Comparison of ENCODE assay signal across 19 cellular contexts in genomic region chr10:129513312-129513711, GRCh38. TPM values are rescaled to one million over a fixed set of nuclear protein-coding genes. Genes with fewer than 3 reads are reported as not detected.
DNase-seq lines count a peak whose midpoint lies in the region; ATAC-seq and TF ChIP-seq lines count a peak whose summit lies in the region.
"Had no signal": no experiment of that assay in that cellular context is flagged by ENCODE, and none has a peak within 500 bp of the region (broad histone marks: within the 10 kb centered on the region; RNA-seq: fewer than 3 reads in every experiment).

No MANE protein-coding gene starts in this region.

- WGBS in hepatocyte (ENCODE audit: low lambda C conversion rate, missing lambda C conversion rate) = 77% methylated on average over 8 of the region's 8 CpGs
- 75% methylated on average over 8 of the region's 8 CpGs for whole genome bisulfite sequencing in smooth muscle cell (ENCODE audit: low lambda C conversion rate)

- no peak overlapping the region for H3K27ac Mint-ChIP-seq in osteocyte (ENCODE audit: unreplicated experiment)
- H3K27ac Mint-ChIP-seq in activated T-helper 2 cell treated with anti-CD3 and anti-CD28 coated beads, Interferon-gamma antibody, Interleukin-2, Interleukin-4, amounts not matched to agents 10 μg/mL and 5 μg/mL and 100 μg/mL, durations not matched to agents 14 hours and 24 hours and 36 hours = no peak overlapping the region
- H3K27ac Mint-ChIP-seq: B cell had no signal

- no peaks in the 10 kb centered on the region for H3K9me2 ChIP-seq in hepatocyte (replicated peaks; ENCODE audit: insufficient read depth)

- H3K4me3 ChIP-seq in RWPE2 (ENCODE audit: severe bottlenecking) = no peak overlapping the region
- H3K4me3 ChIP-seq in hepatocyte = no peak overlapping the region
- no peak overlapping the region for H3K4me3 ChIP-seq in smooth muscle cell
- H3K4me3 ChIP-seq: K562, SJCRH30 had no signal

- no peak overlapping the region for H3K4me2 ChIP-seq in hepatocyte
- H3K4me2 ChIP-seq in smooth muscle cell = no peak overlapping the region

- no peaks in the 10 kb centered on the region for H3K36me3 ChIP-seq in RWPE2 (ENCODE audit: low read depth)
- H3K36me3 ChIP-seq in hepatocyte (replicated peaks; ENCODE audit: insufficient read depth, low read depth) = no peaks in the 10 kb centered on the region
- no peaks in the 10 kb centered on the region for H3K36me3 ChIP-seq in smooth muscle cell (ENCODE audit: low read depth)
- H3K36me3 ChIP-seq: SJCRH30 had no signal

- H3K27me3 Mint-ChIP-seq in osteocyte (ENCODE audit: unreplicated experiment) = no peaks in the 10 kb centered on the region
- no peaks in the 10 kb centered on the region for H3K27me3 Mint-ChIP-seq in activated T-helper 2 cell treated with anti-CD3 and anti-CD28 coated beads, Interferon-gamma antibody, Interleukin-2, Interleukin-4, amounts not matched to agents 10 μg/mL and 5 μg/mL and 100 μg/mL, durations not matched to agents 14 hours and 24 hours and 36 hours (ENCODE audit: low read depth)
- H3K27me3 Mint-ChIP-seq: B cell had no signal

- no peak overlapping the region for H3K9ac ChIP-seq in smooth muscle cell (ENCODE audit: low read depth)

- H3K4me1 ChIP-seq in RWPE2 (ENCODE audit: insufficient read depth, poor library complexity, severe bottlenecking) (no peaks in the 10 kb centered on the region), hepatocyte (ENCODE audit: insufficient read depth) (no peaks in the 10 kb centered on the region), smooth muscle cell (ENCODE audit: low read depth) (no peaks in the 10 kb centered on the region)
- H3K4me1 ChIP-seq: SJCRH30 had no signal

- ATAC-seq in Right ventricle myocardium inferior (no peak), Right ventricle myocardium superior (ENCODE audit: poor library complexity) (no peak), RWPE2 (ENCODE audit: low read depth) (no peak), HG02884 (IDR thresholded peaks at IDR 0.05; ENCODE audit: unreplicated experiment) (no peak)
- ATAC-seq: K562 had no signal

- H3K4me3 Mint-ChIP-seq in osteocyte (ENCODE audit: unreplicated experiment) = no peak overlapping the region
- H3K4me3 Mint-ChIP-seq in activated T-helper 2 cell treated with anti-CD3 and anti-CD28 coated beads, Interferon-gamma antibody, Interleukin-2, Interleukin-4, amounts not matched to agents 10 μg/mL and 5 μg/mL and 100 μg/mL, durations not matched to agents 14 hours and 24 hours and 36 hours (ENCODE audit: low read depth) = no peak overlapping the region
- H3K4me3 Mint-ChIP-seq: B cell had no signal

- H3K79me2 ChIP-seq in hepatocyte (peaks cover 3% of the 10 kb centered on the region), smooth muscle cell (ENCODE audit: low read depth) (no peaks in the 10 kb centered on the region)

- H3K27ac ChIP-seq in RWPE2 (ENCODE audit: poor library complexity, severe bottlenecking) (no peak overlapping the region), hepatocyte (no peak overlapping the region), smooth muscle cell (ENCODE audit: low read depth) (no peak overlapping the region)
- H3K27ac ChIP-seq: SJCRH30 had no signal

- no peaks in the 10 kb centered on the region for H3K4me1 Mint-ChIP-seq in osteocyte (ENCODE audit: unreplicated experiment)
- no peaks in the 10 kb centered on the region for H3K4me1 Mint-ChIP-seq in activated T-helper 2 cell treated with anti-CD3 and anti-CD28 coated beads, Interferon-gamma antibody, Interleukin-2, Interleukin-4, amounts not matched to agents 10 μg/mL and 5 μg/mL and 100 μg/mL, durations not matched to agents 14 hours and 24 hours and 36 hours (ENCODE audit: low read depth)

- no peaks in the 10 kb centered on the region for H3F3A ChIP-seq in smooth muscle cell (ENCODE audit: low read depth)

- H2AFZ ChIP-seq in hepatocyte (no peak overlapping the region), smooth muscle cell (ENCODE audit: low read depth) (no peak overlapping the region)

- H3K9me3 Mint-ChIP-seq in osteocyte (ENCODE audit: unreplicated experiment) = no peaks in the 10 kb centered on the region
- H3K9me3 Mint-ChIP-seq in activated T-helper 2 cell treated with anti-CD3 and anti-CD28 coated beads, Interferon-gamma antibody, Interleukin-2, Interleukin-4, amounts not matched to agents 10 μg/mL and 5 μg/mL and 100 μg/mL, durations not matched to agents 14 hours and 24 hours and 36 hours = peaks cover 4% of the 10 kb centered on the region

- no peaks in the 10 kb centered on the region for H3K27me3 ChIP-seq in RWPE2 (ENCODE audit: insufficient read depth, poor library complexity, severe bottlenecking)
- no peaks in the 10 kb centered on the region for H3K27me3 ChIP-seq in hepatocyte
- H3K27me3 ChIP-seq in smooth muscle cell (ENCODE audit: low read depth) = no peaks in the 10 kb centered on the region
- H3K27me3 ChIP-seq: SJCRH30 had no signal

- TF ChIP-seq CTCF in RWPE2 (IDR thresholded peaks at IDR 0.05; ENCODE audit: poor library complexity, severe bottlenecking) (peak; percentile 18), hepatocyte (IDR thresholded peaks at IDR 0.05; ENCODE audit: poor library complexity) (peak; percentile 2), osteocyte (IDR thresholded peaks at IDR 0.05) (no peak), smooth muscle cell (IDR thresholded peaks at IDR 0.05; ENCODE audit: borderline replicate concordance, insufficient read depth, poor library complexity, severe bottlenecking) (no peak)

- DNase-seq in Right ventricle myocardium inferior (ENCODE audit: missing footprints) (peak; percentile 46), Right ventricle myocardium superior (no peak), RWPE2 (ENCODE audit: low spot score) (no peak), hepatocyte (ENCODE audit: low spot score) (no peak), osteocyte (ENCODE audit: extremely low spot score, unreplicated experiment) (peak; percentile 57), smooth muscle cell (lab: John Stamatoyannopoulos, UW; ENCODE audit: unreplicated experiment) (no peak)
- no peak for DNase-seq in activated T-helper 2 cell treated with anti-CD3 and anti-CD28 coated beads, Interferon-gamma antibody, Interleukin-2, Interleukin-4, amounts not matched to agents 10 μg/mL and 5 μg/mL and 100 μg/mL, durations not matched to agents 14 hours and 24 hours and 36 hours (ENCODE audit: low spot score)
- DNase-seq: 8988T, COR-L47, DMS 273 treated with DMSO at 0.1 percent for 48 hours, DND-41, NCI-H1105 treated with DMSO at 0.1 percent for 48 hours, NCI-H1694, NCI-H2081 treated with DMSO at 0.1 percent for 48 hours, RPMI8226, SJCRH30 had no signal

- H3K36me3 Mint-ChIP-seq in osteocyte (ENCODE audit: unreplicated experiment) = no peaks in the 10 kb centered on the region
- H3K36me3 Mint-ChIP-seq in activated T-helper 2 cell treated with anti-CD3 and anti-CD28 coated beads, Interferon-gamma antibody, Interleukin-2, Interleukin-4, amounts not matched to agents 10 μg/mL and 5 μg/mL and 100 μg/mL, durations not matched to agents 14 hours and 24 hours and 36 hours (ENCODE audit: low read depth) = no peaks in the 10 kb centered on the region

- H3K9me3 ChIP-seq in RWPE2 (ENCODE audit: severe bottlenecking) (no peaks in the 10 kb centered on the region), hepatocyte (ENCODE audit: low read depth) (no peaks in the 10 kb centered on the region), smooth muscle cell (replicated peaks; ENCODE audit: low read depth) (no peaks in the 10 kb centered on the region)
- H3K9me3 ChIP-seq: SJCRH30 had no signal

- no peaks in the 10 kb centered on the region for H4K20me1 ChIP-seq in hepatocyte (ENCODE audit: insufficient read depth, poor library complexity, severe bottlenecking)
- H4K20me1 ChIP-seq in smooth muscle cell (ENCODE audit: low read depth) = no peaks in the 10 kb centered on the region

- intact Hi-C loops in Right ventricle myocardium inferior (cut with DNase I) = no loop called here
- intact Hi-C loops in Right ventricle myocardium superior (cut with DNase I) = no loop called here
- intact Hi-C loops in activated T-helper 2 cell treated with anti-CD3 and anti-CD28 coated beads, Interferon-gamma antibody, Interleukin-2, Interleukin-4, amounts not matched to agents 10 μg/mL and 5 μg/mL and 100 μg/mL, durations not matched to agents 14 hours and 24 hours and 36 hours (cut with micrococcal nuclease) = no loop called here

RNA-seq across cellular contexts. Expression of gene MGMT, which starts 46.3 kb away (rescaled TPM):
- total RNA-seq in Right ventricle myocardium inferior (14.5 TPM), Right ventricle myocardium superior (16.6 TPM), hepatocyte (30.5 and 41.5 TPM in 2 replicates), osteocyte (17.0 and 20.8 TPM in 2 replicates), smooth muscle cell (19.1 and 21.0 TPM in 2 replicates)
- polyA plus RNA-seq in hepatocyte (41.9 and 44.2 TPM in 2 replicates), smooth muscle cell (28.1 and 33.0 TPM in 2 replicates)
- 15.8 and 17.5 TPM in 2 replicates for total RNA-seq in activated T-helper 2 cell treated with anti-CD3 and anti-CD28 coated beads, Interferon-gamma antibody, Interleukin-2, Interleukin-4, amounts not matched to agents 10 μg/mL and 5 μg/mL and 100 μg/mL, durations not matched to agents 14 hours and 24 hours and 36 hours

Comparison
In these comparisons a context has a peak if more than half of its experiments do, and no peak if none do; other contexts are left out.
1. DNase-seq: peak in Right ventricle myocardium inferior (single experiment) and osteocyte (single experiment); none in Right ventricle myocardium superior (single experiment), RWPE2 (single experiment), hepatocyte (single experiment), activated T-helper 2 cell treated with anti-CD3 and anti-CD28 coated beads, Interferon-gamma antibody, Interleukin-2, Interleukin-4, amounts not matched to agents 10 μg/mL and 5 μg/mL and 100 μg/mL, durations not matched to agents 14 hours and 24 hours and 36 hours (single experiment) and smooth muscle cell (single experiment).
2. CTCF ChIP-seq: peak in RWPE2 (single experiment) and hepatocyte (single experiment); none in osteocyte (single experiment) and smooth muscle cell (single experiment).